In genomic region chr3:59798372-59799086, GRCh38 we compare ENCODE assay signal across 29 cellular contexts.
"Had no signal": no experiment of that assay in that cellular context is flagged by ENCODE, and none has a peak within 500 bp of the region (broad histone marks: within the 10 kb centered on the region; RNA-seq: fewer than 3 reads in every experiment).

No MANE protein-coding gene starts in this region.

- H2AFZ ChIP-seq: hepatocyte had no signal

- H3K4me2 ChIP-seq: hepatocyte had no signal

- H3K79me2 ChIP-seq: hepatocyte had no signal

- H3K27me3 ChIP-seq: cardiac muscle cell, colonic mucosa, gastrocnemius medialis, hepatocyte, spleen, testis, transverse colon had no signal

- FAIRE-seq: endometrium had no signal

- H3K27ac ChIP-seq: cardiac muscle cell, colonic mucosa, gastrocnemius medialis, hepatocyte, spleen, testis, transverse colon had no signal

- ATAC-seq: activated CD8-positive, alpha-beta T cell treated with anti-CD3 and anti-CD28 coated beads for 36 hours; activated naive CD4-positive, alpha-beta T cell treated with anti-CD3 and anti-CD28 coated beads, Interleukin-2, amount 50 U/mL, for 72 hours; activated T-cell treated with anti-CD3 and anti-CD28 coated beads, Interleukin-2, amount 50 U/mL, for 4 hours; activated T-helper 17 cell treated with anti-CD3 and anti-CD28 coated beads, Interleukin-2, amount 50 U/mL, for 72 hours; gastrocnemius medialis; left cardiac atrium; left ventricle myocardium superior; naive thymus-derived CD8-positive, alpha-beta T cell; right cardiac atrium; stimulated activated naive CD8-positive, alpha-beta T cell treated with anti-CD3 and anti-CD28 coated beads, Interleukin-15, Interleukin-2, amounts not matched to agents 100 U/mL and 50 U/mL, for 24 hours; T-cell had no signal

- H3K9me3 ChIP-seq: colonic mucosa, gastrocnemius medialis, spleen, testis, transverse colon had no signal

- DNase-seq: activated B cell treated with CpG ODN at 0.5 μM for 24 hours; activated CD4-positive, alpha-beta T cell treated with anti-CD3 and anti-CD28 coated beads, Interleukin-2, amount 50 U/mL, for 1 hour; activated CD8-positive, alpha-beta T cell treated with anti-CD3 and anti-CD28 coated beads for 36 hours; activated gamma-delta T cell treated with Interleukin-2 at 50 U/mL for 16 hours; activated T-cell treated with anti-CD3 and anti-CD28 coated beads, Interleukin-2, amount 50 U/mL, for 4 hours; anterior cingulate cortex; cerebellar nuclear complex; colonic mucosa; effector CD8-positive, alpha-beta T cell; gastrocnemius medialis; glutamatergic neuron; islet precursor cell; left cardiac atrium; left ventricle myocardium superior; midbrain; naive thymus-derived CD8-positive, alpha-beta T cell; occipital lobe; right cardiac atrium; spleen; stimulated activated CD4-positive, alpha-beta T cell treated with anti-CD3 and anti-CD28 coated beads, Interleukin-2, amount 100 ng/mL, for 48 hours; stimulated activated naive CD8-positive, alpha-beta T cell treated with anti-CD3 and anti-CD28 coated beads, Interleukin-15, Interleukin-2, amounts not matched to agents 100 U/mL and 50 U/mL, for 24 hours; T-cell; testis; transverse colon had no signal

- H3K4me1 ChIP-seq: colonic mucosa, gastrocnemius medialis, spleen, testis, transverse colon had no signal

- H3K36me3 ChIP-seq: cardiac muscle cell, colonic mucosa, gastrocnemius medialis, spleen, transverse colon had no signal

- H3K4me3 ChIP-seq: cardiac muscle cell, colonic mucosa, gastrocnemius medialis, hepatocyte, spleen, testis, transverse colon had no signal
